In genomic region chr10:9069136-9069535, GRCh38 we compare ENCODE assay signal across 20 cellular contexts.
DNase-seq lines count a peak whose midpoint lies in the region; ATAC-seq and TF ChIP-seq lines count a peak whose summit lies in the region.
"Had no signal": no experiment of that assay in that cellular context is flagged by ENCODE, and none has a peak within 500 bp of the region (broad histone marks: within the 10 kb centered on the region; RNA-seq: fewer than 3 reads in every experiment).

No MANE protein-coding gene starts in this region.

- no peak overlapping the region for H3K4me3 ChIP-seq in epithelial cell of esophagus (ENCODE audit: low read length)
- H3K4me3 ChIP-seq: SJSA1, smooth muscle cell, tibial artery had no signal

- ATAC-seq in activated CD4-positive, CD25-positive, alpha-beta regulatory T cell treated with anti-CD3 and anti-CD28 coated beads, Interleukin-2, amount 50 U/mL, for 24 hours = peak; percentile 78 to 79
- ATAC-seq in HG02938 (IDR thresholded peaks at IDR 0.05; ENCODE audit: unreplicated experiment) = no peak
- ATAC-seq: left colon had no signal

- in situ Hi-C loops in Caki2 (cut with HindIII; ENCODE audit: low pct_unique_long_range_greater_than_20kb, low sequenced_read_pairs) = no loop called here

- TF ChIP-seq CTCF in epithelial cell of esophagus (IDR thresholded peaks at IDR 0.05; ENCODE audit: insufficient read depth, low read depth, low read length, missing control alignments) = no peak

- no peak for DNase-seq in activated CD4-positive, CD25-positive, alpha-beta regulatory T cell (lab: John Stamatoyannopoulos, UW)
- DNase-seq in Caki2 (ENCODE audit: low read depth) = peak; percentile 23
- DNase-seq in RKO (ENCODE audit: low spot score) = peak; percentile 45
- DNase-seq in epithelial cell of esophagus (ENCODE audit: low read depth) = peak; percentile 96
- no peak for DNase-seq in NCI-H1417 treated with DMSO at 0.1 percent for 48 hours (lab: John Stamatoyannopoulos, UW)
- no peak for DNase-seq in NCI-H524 treated with DMSO at 0.1 percent for 48 hours (lab: John Stamatoyannopoulos, UW)
- DNase-seq: 8988T; activated CD4-positive, alpha-beta T cell treated with anti-CD3 and anti-CD28 coated beads, Interleukin-2, amount 50 U/mL, for 4 hours; activated naive CD4-positive, alpha-beta T cell treated with anti-CD3 and anti-CD28 coated beads, Interleukin-2, amount 50 U/mL, for 16 hours; AML-193; DMS79; left colon; mesenchymal stem cell; NCI-H187; stimulated activated CD4-positive, alpha-beta T cell treated with anti-CD3 and anti-CD28 coated beads, Interleukin-4, amount 100 ng/mL, for 4 hours; tibial artery had no signal

Comparison
In these comparisons a context has a peak if more than half of its experiments do, and no peak if none do; other contexts are left out.
1. DNase-seq: peak in Caki2 (single experiment), RKO (single experiment) and epithelial cell of esophagus (single experiment); none in activated CD4-positive, CD25-positive, alpha-beta regulatory T cell (0 of 4), NCI-H1417 treated with DMSO at 0.1 percent for 48 hours (single experiment) and NCI-H524 treated with DMSO at 0.1 percent for 48 hours (single experiment).